ENCODE assay signal across 8 cellular contexts in genomic region chr12:1690578-1691122, GRCh38. TPM values are rescaled to one million over a fixed set of nuclear protein-coding genes. Genes with fewer than 3 reads are reported as not detected.
A peak's percentile ranks its signal among the peaks of the same experiment; 100 is the strongest.
DNase-seq lines count a peak whose midpoint lies in the region; TF ChIP-seq lines count a peak whose summit lies in the region.

Gene ADIPOR2, plus strand, starts transcription at chr12:1691070. Its CDS starts 63,274 bp downstream, at chr12:1754344.

- no peak for TF ChIP-seq CTCF in GM20000 (IDR thresholded peaks at IDR 0.05; ENCODE audit: extremely low read depth, missing control alignments)

- DNase-seq in COLO668 (lab: John Stamatoyannopoulos, UW; ENCODE audit: unreplicated experiment): peak; percentile 99
- peak; percentile 96 for DNase-seq in GM20000 (ENCODE audit: low spot score)
- peak; percentile 98 for DNase-seq in HT-29 (ENCODE audit: low spot score)
- peak; percentile 73 for DNase-seq in NK-92 treated with Interleukin-12 subunit alpha and Interleukin-12 subunit beta, amount 100 ng/mL, for 24 hours (lab: John Stamatoyannopoulos, UW)
- peak; percentile 95 for DNase-seq in activated CD8-positive, alpha-beta memory T cell treated with anti-CD3 and anti-CD28 coated beads for 24 hours
- DNase-seq in effector CD8-positive, alpha-beta T cell (lab: John Stamatoyannopoulos, UW): peak; percentile 89
- DNase-seq in lung microvascular endothelial cell (ENCODE audit: low read depth in 2 of 2): peak; percentile 97 to 98
- peak; percentile 80 to 89 (median 89) for DNase-seq in stimulated activated CD4-positive, alpha-beta T cell treated with anti-CD3 and anti-CD28 coated beads, TNF-alpha, amount 100 ng/mL, for 4 hours (ENCODE audit: low read depth in 3 of 3)

RNA-seq across cellular contexts. Expression of gene ADIPOR2, which starts in this region (rescaled TPM):
- 28.7 and 31.7 TPM in 2 replicates for total RNA-seq in HT-29 (2014; rRNA removed; shearing (Covaris generic))
- 29.0 and 31.0 TPM in 2 replicates for total RNA-seq in lung microvascular endothelial cell

Comparison
In these comparisons a context has a peak if more than half of its experiments do, and no peak if none do; other contexts are left out.
1. Peak in every context shown above with its lines: DNase-seq.